In genomic region chr1:226820935-226821718, GRCh38 we compare ENCODE assay signal across 8 cellular contexts. TPM values are rescaled to one million over a fixed set of nuclear protein-coding genes. Genes with fewer than 3 reads are reported as not detected.
DNase-seq lines count a peak whose midpoint lies in the region; ATAC-seq and TF ChIP-seq lines count a peak whose summit lies in the region.

No MANE protein-coding gene starts in this region.

- ATAC-seq in GM19324 (IDR thresholded peaks at IDR 0.05; ENCODE audit: low FRiP score, unreplicated experiment) (no peak), GM19328 (IDR thresholded peaks at IDR 0.05; ENCODE audit: unreplicated experiment) (no peak), HG02852 (IDR thresholded peaks at IDR 0.05; ENCODE audit: unreplicated experiment) (no peak)

- peak overlapping the region; percentile 90 for H3K27ac Mint-ChIP-seq in chondrocyte (ENCODE audit: unreplicated experiment)

- H3K4me1 ChIP-seq in testis = peaks cover 6% of the 10 kb centered on the region

- 39 to 45% methylated on average over 8 of the region's 8 CpGs for WGBS in testis, 2 donors

- peaks cover 16% of the 10 kb centered on the region for H3K4me1 Mint-ChIP-seq in chondrocyte (ENCODE audit: low read depth)

- no peak overlapping the region for H3K4me3 Mint-ChIP-seq in chondrocyte (ENCODE audit: unreplicated experiment)

- H3K27me3 ChIP-seq in testis = no peaks in the 10 kb centered on the region

- H3K4me3 ChIP-seq in testis = no peak overlapping the region

- DNase-seq in HT1080 (ENCODE audit: low read depth) = peak; percentile 94
- DNase-seq in chondrocyte (ENCODE audit: low spot score) = no peak
- peak; percentile 79 for DNase-seq in left kidney (ENCODE audit: low read depth, low spot score)
- peak; percentile 78 for DNase-seq in testis
- no peak for DNase-seq in DMS153 (lab: John Stamatoyannopoulos, UW)

- peak overlapping the region in 1 of 2 donors; percentile 64 for H3K27ac ChIP-seq in testis

- TF ChIP-seq CTCF in chondrocyte (IDR thresholded peaks at IDR 0.05) (no peak), testis (IDR thresholded peaks at IDR 0.05) (no peak)

- no peaks in the 10 kb centered on the region for H3K36me3 Mint-ChIP-seq in chondrocyte (ENCODE audit: low read depth)

- H3K27me3 Mint-ChIP-seq in chondrocyte (ENCODE audit: low read depth) = no peaks in the 10 kb centered on the region

- TF ChIP-seq POLR2A in testis (IDR thresholded peaks at IDR 0.05) = no peak

- intact Hi-C loops in testis (cut with DNase I; ENCODE audit: low total_unique reads) = no loop called here

- H3K36me3 ChIP-seq in testis (ENCODE audit: low read depth, missing control alignments) = no peaks in the 10 kb centered on the region

- H3K9me3 ChIP-seq in testis = no peaks in the 10 kb centered on the region

- H3K9me3 Mint-ChIP-seq in chondrocyte (ENCODE audit: low read depth) = no peaks in the 10 kb centered on the region

RNA-seq across cellular contexts. Expression of gene PSEN2, which starts 49.3 kb away (rescaled TPM):
- total RNA-seq in HT1080 (2014; rRNA removed; shearing (Covaris generic)) = 24.5 and 29.1 TPM in 2 replicates
- 12.2 and 13.0 TPM in 2 replicates for polyA plus RNA-seq in HT1080 (2015; cell fraction: cytosol; rRNA removed)
- polyA plus RNA-seq in HT1080 (2015; cell fraction: nucleus; rRNA removed) = 19.3 and 21.6 TPM in 2 replicates
- total RNA-seq in chondrocyte = 14.5 to 21.0 TPM (median 19.5 TPM) in 3 replicates
- total RNA-seq in testis = 100 to 1,000 TPM in 1 of 2 donors, 10 to 100 TPM in 1; 87.8 to 107 TPM
- polyA plus RNA-seq in testis (ENCODE audit: insufficient read depth, low read depth, low replicate concordance) = 40.7 TPM

Comparison
In these comparisons a context has a peak if more than half of its experiments do, and no peak if none do; other contexts are left out.
1. DNase-seq: peak in HT1080 (single experiment), left kidney (single experiment) and testis (single experiment); none in chondrocyte (single experiment) and DMS153 (single experiment).